Comparison of ENCODE assay signal across 10 cellular contexts in genomic region chr20:48683467-48684175, GRCh38.
DNase-seq lines count a peak whose midpoint lies in the region; FAIRE-seq and TF ChIP-seq lines count a peak whose summit lies in the region.
"Had no signal": no experiment of that assay in that cellular context is flagged by ENCODE, and none has a peak within 500 bp of the region (broad histone marks: within the 10 kb centered on the region; RNA-seq: fewer than 3 reads in every experiment).

No MANE protein-coding gene starts in this region.

- no peaks in the 10 kb centered on the region for H3K27me3 Mint-ChIP-seq in activated T-cell treated with anti-CD3 and anti-CD28 coated beads, Interleukin-2, amount 50 U/mL, for 24 hours
- H3K27me3 Mint-ChIP-seq in astrocyte (ENCODE audit: low read depth, unreplicated experiment), result peaks cover 10% of the 10 kb centered on the region

- H3K9me3 ChIP-seq in astrocyte (ENCODE audit: insufficient read depth, low read depth, low read length), result no peaks in the 10 kb centered on the region
- no peaks in the 10 kb centered on the region for H3K9me3 ChIP-seq in mucosa of rectum (ENCODE audit: control insufficient read depth in 2 of 2, low read length in 2 of 2)
- H3K9me3 ChIP-seq in transverse colon, result no peaks in the 10 kb centered on the region
- H3K9me3 ChIP-seq in trophoblast cell (ENCODE audit: insufficient read depth, low read depth, low read length), result no peaks in the 10 kb centered on the region
- no peaks in the 10 kb centered on the region for H3K9me3 ChIP-seq in HAP-1

- H3K4me2 ChIP-seq in astrocyte (ENCODE audit: low read length) (no peak overlapping the region), trophoblast cell (ENCODE audit: low read length) (no peak overlapping the region)

- in situ Hi-C loops in transverse colon (cut with MboI; ENCODE audit: low pct_ligation_motif_present in 1 of 4, low pct_unique_long_range_greater_than_20kb in 1 of 4, low sequenced_read_pairs in 3 of 4) (no loop called here), HAP-1 (cut with MboI; ENCODE audit: low sequenced_read_pairs) (no loop called here)

- peaks cover 3% of the 10 kb centered on the region for H3K4me1 Mint-ChIP-seq in activated T-cell treated with anti-CD3 and anti-CD28 coated beads, Interleukin-2, amount 50 U/mL, for 24 hours (ENCODE audit: low read depth)
- H3K4me1 Mint-ChIP-seq in astrocyte (ENCODE audit: low read depth, unreplicated experiment), result peaks cover 10% of the 10 kb centered on the region

- no peak overlapping the region for H4K91ac ChIP-seq in trophoblast cell (ENCODE audit: low read depth, low read length)

- H3K9ac ChIP-seq in astrocyte (ENCODE audit: low read length) (no peak overlapping the region), mucosa of rectum (ENCODE audit: low read depth in 1 of 2, low read length in 2 of 2) (no peak overlapping the region), trophoblast cell (ENCODE audit: low read length) (no peak overlapping the region)

- H3K4me1 ChIP-seq in astrocyte (ENCODE audit: insufficient read depth, low read length) (peaks cover 31% of the 10 kb centered on the region), mucosa of rectum (ENCODE audit: control insufficient read depth in 2 of 2, insufficient read depth in 2 of 2, low read length in 2 of 2) (peaks cover 62 to 73% of the 10 kb centered on the region in 2 donors), transverse colon (peaks cover 31 to 70% (median 51%) of the 10 kb centered on the region in 4 donors), trophoblast cell (ENCODE audit: control insufficient read depth in 1 of 2, insufficient read depth in 2 of 2, low read length in 2 of 2) (peaks cover 4 to 5% of the 10 kb centered on the region in 2 experiments), HAP-1 (peaks cover 18% of the 10 kb centered on the region)

- TF ChIP-seq POLR2A in transverse colon (IDR thresholded peaks at IDR 0.05), result no peak

- H2AFZ ChIP-seq in astrocyte (ENCODE audit: low read depth, low read length) (no peak overlapping the region), trophoblast cell (ENCODE audit: insufficient read depth, low read length, poor library complexity) (no peak overlapping the region)

- FAIRE-seq in astrocyte (lab: Jason Lieb, UNC), result no peak

- H3K79me2 ChIP-seq in astrocyte (ENCODE audit: insufficient read depth, low read length) (no peaks in the 10 kb centered on the region), trophoblast cell (ENCODE audit: control insufficient read depth, insufficient read depth, low read length, poor library complexity) (no peaks in the 10 kb centered on the region)

- no peak overlapping the region for H3K23ac ChIP-seq in trophoblast cell (ENCODE audit: low read length)

- H4K12ac ChIP-seq in trophoblast cell (ENCODE audit: low read depth, low read length), result no peak overlapping the region

- H3K4me3 Mint-ChIP-seq in activated T-cell treated with anti-CD3 and anti-CD28 coated beads, Interleukin-2, amount 50 U/mL, for 24 hours, result no peak overlapping the region
- peak overlapping the region; percentile 21 for H3K4me3 Mint-ChIP-seq in astrocyte (ENCODE audit: unreplicated experiment)

- 74 to 97% methylated on average over 5 to 12 of the region's 12 CpGs for WGBS in transverse colon (ENCODE audit: low coverage in 1 of 2), 2 donors
- WGBS in trophoblast cell (ENCODE audit: extremely low coverage, insufficient coverage, insufficient read length), result no CpG with 5 or more reads among the region's 12 CpGs

- H3K36me3 ChIP-seq in astrocyte (ENCODE audit: insufficient read depth, low read length) (no peaks in the 10 kb centered on the region), mucosa of rectum (ENCODE audit: control insufficient read depth in 2 of 2, insufficient read depth in 2 of 2, low read length in 2 of 2) (peaks cover 3 to 7% of the 10 kb centered on the region in 2 donors), transverse colon (no peaks in the 10 kb centered on the region), trophoblast cell (ENCODE audit: control insufficient read depth in 1 of 2, insufficient read depth in 2 of 2, low read length in 2 of 2) (no peaks in the 10 kb centered on the region), HAP-1 (replicated peaks) (no peaks in the 10 kb centered on the region)

- H2BK5ac ChIP-seq in trophoblast cell (ENCODE audit: low read depth, low read length, poor library complexity), result no peak overlapping the region

- no peak overlapping the region for H3K18ac ChIP-seq in trophoblast cell (ENCODE audit: low read length)

- H3K27ac ChIP-seq in astrocyte (ENCODE audit: low read depth, low read length) (no peak overlapping the region), mucosa of rectum (ENCODE audit: low read depth in 2 of 2, low read length in 2 of 2) (peak overlapping the region; percentile 68), transverse colon (peak overlapping the region; percentile 55 to 78 (median 64)), trophoblast cell (ENCODE audit: low read depth, low read length) (no peak overlapping the region)

- H3K36me3 Mint-ChIP-seq in activated T-cell treated with anti-CD3 and anti-CD28 coated beads, Interleukin-2, amount 50 U/mL, for 24 hours (ENCODE audit: low read depth), result peaks cover 48% of the 10 kb centered on the region
- peaks cover 5% of the 10 kb centered on the region for H3K36me3 Mint-ChIP-seq in astrocyte (ENCODE audit: low read depth, unreplicated experiment)

- H2AK5ac ChIP-seq in trophoblast cell (ENCODE audit: low read length), result no peak overlapping the region

- TF ChIP-seq EP300 in transverse colon (IDR thresholded peaks at IDR 0.05; ENCODE audit: low read depth), result no peak

- no peaks in the 10 kb centered on the region for H3K27me3 ChIP-seq in astrocyte (ENCODE audit: insufficient read depth, low read length)
- no peaks in the 10 kb centered on the region for H3K27me3 ChIP-seq in mucosa of rectum (ENCODE audit: control insufficient read depth in 2 of 2, insufficient read depth in 2 of 2, low read length in 2 of 2)
- H3K27me3 ChIP-seq in transverse colon, result no peaks in the 10 kb centered on the region
- H3K27me3 ChIP-seq in trophoblast cell (ENCODE audit: insufficient read depth, low read length), result no peaks in the 10 kb centered on the region
- no peaks in the 10 kb centered on the region for H3K27me3 ChIP-seq in HAP-1 (ENCODE audit: low read depth)

- H3K79me1 ChIP-seq in trophoblast cell (ENCODE audit: low read length), result no peaks in the 10 kb centered on the region

- H3K4me3 ChIP-seq in astrocyte (ENCODE audit: insufficient read depth, low read depth, low read length), result no peak overlapping the region
- H3K4me3 ChIP-seq in mucosa of rectum (ENCODE audit: low read length in 2 of 2), result no peak overlapping the region
- H3K4me3 ChIP-seq in transverse colon, result no peak overlapping the region
- H3K4me3 ChIP-seq in trophoblast cell (ENCODE audit: low read depth, low read length), result no peak overlapping the region
- no peak overlapping the region for H3K4me3 ChIP-seq in HAP-1

- no peak for DNase-seq in activated T-cell treated with anti-CD3 and anti-CD28 coated beads, Interleukin-2, amount 50 U/mL, for 24 hours
- no peak for DNase-seq in activated T-cell treated with anti-CD3 and anti-CD28 coated beads, Interleukin-2, amount 50 U/mL, for 1 hour
- DNase-seq in astrocyte (ENCODE audit: low read depth), result no peak
- DNase-seq in transverse colon, result no peak
- no peak for DNase-seq in trophoblast cell
- DNase-seq in HAP-1 (ENCODE audit: low spot score in 2 of 2), result no peak
- DNase-seq in stimulated activated CD4-positive, alpha-beta T cell treated with anti-CD3 and anti-CD28 coated beads, Interleukin-2, amount 100 ng/mL, for 48 hours, result no peak
- DNase-seq: activated T-cell treated with anti-CD3 and anti-CD28 coated beads, Interleukin-2, amount 50 U/mL, for 48 hours; central memory CD4-positive, alpha-beta T cell had no signal

- H4K20me1 ChIP-seq in astrocyte (ENCODE audit: insufficient read depth, low read length), result no peaks in the 10 kb centered on the region

- no peak overlapping the region for H4K8ac ChIP-seq in trophoblast cell (ENCODE audit: low read depth, low read length)

- TF ChIP-seq CTCF in astrocyte (IDR thresholded peaks at IDR 0.05; ENCODE audit: insufficient read depth, low read depth, low read length) (no peak), transverse colon (IDR thresholded peaks at IDR 0.05) (no peak)

- intact Hi-C loops in transverse colon (cut with DNase I; ENCODE audit: low total_unique reads), result no loop called here

- peak overlapping the region; percentile 56 for H3K27ac Mint-ChIP-seq in activated T-cell treated with anti-CD3 and anti-CD28 coated beads, Interleukin-2, amount 50 U/mL, for 24 hours
- no peak overlapping the region for H3K27ac Mint-ChIP-seq in astrocyte (ENCODE audit: unreplicated experiment)

- H2BK12ac ChIP-seq in trophoblast cell (ENCODE audit: low read length), result no peak overlapping the region

- no peak overlapping the region for H3K4ac ChIP-seq in trophoblast cell (ENCODE audit: low read depth, low read length)

- H3K9me3 Mint-ChIP-seq in activated T-cell treated with anti-CD3 and anti-CD28 coated beads, Interleukin-2, amount 50 U/mL, for 24 hours, result no peaks in the 10 kb centered on the region
- no peaks in the 10 kb centered on the region for H3K9me3 Mint-ChIP-seq in astrocyte (ENCODE audit: unreplicated experiment)

- H2BK120ac ChIP-seq in trophoblast cell (ENCODE audit: insufficient read depth, low read length, poor library complexity), result no peak overlapping the region

- no peak overlapping the region for H3K14ac ChIP-seq in trophoblast cell (ENCODE audit: low read length)

Comparison
In these comparisons a context has a peak if more than half of its experiments do, and no peak if none do; other contexts are left out.
1. H3K27ac ChIP-seq: peak in mucosa of rectum (2 of 2) and transverse colon (4 of 4); none in astrocyte (single experiment) and trophoblast cell (single experiment).